In genomic region chrX:12999422-12999821, GRCh38 we compare ENCODE assay signal across 1 cellular context.
TF ChIP-seq lines count a peak whose summit lies in the region.

No MANE protein-coding gene starts in this region.

TF ChIP-seq in H1, 55 proteins besides CTCF, POLR2A, EP300 and RAD21:
- TF ChIP-seq CBX8 (IDR thresholded peaks at IDR 0.05; ENCODE audit: borderline replicate concordance, low read depth, low read length) (no peak), CREB1 (IDR thresholded peaks at IDR 0.05) (no peak), NANOG (IDR thresholded peaks at IDR 0.05; ENCODE audit: insufficient read depth, low read depth, low read length, poor library complexity, severe bottlenecking) (no peak), KDM5A (IDR thresholded peaks at IDR 0.05; ENCODE audit: low read length) (no peak), MAFK (IDR thresholded peaks at IDR 0.05; ENCODE audit: low read depth, low read length) (no peak)
